8 cellular contexts compared by ENCODE assay signal in genomic region chr2:206442854-206443734, GRCh38. TPM values are rescaled to one million over a fixed set of nuclear protein-coding genes. Genes with fewer than 3 reads are reported as not detected.
DNase-seq lines count a peak whose midpoint lies in the region; ATAC-seq and TF ChIP-seq lines count a peak whose summit lies in the region.

ADAM23 (plus strand) TSS chr2:206443532; CDS start chr2:206443867, 335 bp downstream.

- peak within 1 kb of the TSS; percentile 71; the same call in 1 of the 2 replicates for H3K27ac ChIP-seq in HEK293 (ENCODE audit: extremely low read depth, low read depth, low read length)
- H3K27ac ChIP-seq in mesodermal cell (ENCODE audit: low read depth, low read length, severe bottlenecking) = no peak within 1 kb of the TSS

- WGBS in mesodermal cell (ENCODE audit: insufficient coverage in 2 of 2), 2 experiments = 0 to 1% methylated on average over 30 to 49 of the region's 81 CpGs

- no peaks in the 10 kb centered on the region for H3K4me1 ChIP-seq in HEK293 (ENCODE audit: control insufficient read depth, insufficient read depth, low read length)
- no peaks in the 10 kb centered on the region for H3K4me1 ChIP-seq in mesodermal cell (ENCODE audit: control insufficient read depth, insufficient read depth, low read length, poor library complexity, severe bottlenecking)

- H3K4me1 Mint-ChIP-seq in activated CD8-positive, alpha-beta T cell treated with anti-CD3 and anti-CD28 coated beads, Interleukin-2, amount 10 ng/mL, durations not matched to agents 7 days and 5 days (ENCODE audit: low read depth) = peaks cover 10% of the 10 kb centered on the region

- peaks cover 59% of the 10 kb centered on the region for H3K27me3 Mint-ChIP-seq in activated CD8-positive, alpha-beta T cell treated with anti-CD3 and anti-CD28 coated beads, Interleukin-2, amount 10 ng/mL, durations not matched to agents 7 days and 5 days (ENCODE audit: low read depth)

- H3K36me3 Mint-ChIP-seq in activated CD8-positive, alpha-beta T cell treated with anti-CD3 and anti-CD28 coated beads, Interleukin-2, amount 10 ng/mL, durations not matched to agents 7 days and 5 days (ENCODE audit: low read depth) = no peaks in the 10 kb centered on the region

- H3K9me3 ChIP-seq in HEK293 (ENCODE audit: control insufficient read depth, insufficient read depth, low read depth, low read length) = no peaks in the 10 kb centered on the region
- no peaks in the 10 kb centered on the region for H3K9me3 ChIP-seq in mesodermal cell (ENCODE audit: control insufficient read depth, low read length)

- H3K27ac Mint-ChIP-seq in activated CD8-positive, alpha-beta T cell treated with anti-CD3 and anti-CD28 coated beads, Interleukin-2, amount 10 ng/mL, durations not matched to agents 7 days and 5 days = peak within 1 kb of the TSS; percentile 10

- CTCF ChIA-PET in HEK293 (lab: Yijun Ruan, JAX) = interaction anchor here (0.7 to 0.8 kb wide), 2 partner anchors 51 to 348 kb away, joined by 3 read pairs; no protein-coding TSS in a partner anchor
- CTCF ChIA-PET in activated CD8-positive, alpha-beta T cell treated with anti-CD3 and anti-CD28 coated beads, Interleukin-2, amount 10 ng/mL, durations not matched to agents 7 days and 5 days (lab: Charles Lee) = no interaction called here

- ATAC-seq in activated CD8-positive, alpha-beta T cell treated with anti-CD3 and anti-CD28 coated beads, Interleukin-2, amount 10 ng/mL, durations not matched to agents 7 days and 5 days = peak; percentile 82

- peak; percentile 86 for DNase-seq in GM03348 (ENCODE audit: low spot score)
- peak; percentile 78 for DNase-seq in NCI-H2171 treated with DMSO at 0.1 percent for 48 hours (lab: John Stamatoyannopoulos, UW)
- DNase-seq in activated CD8-positive, alpha-beta T cell treated with anti-CD3 and anti-CD28 coated beads, Interleukin-2, amount 10 ng/mL, durations not matched to agents 7 days and 5 days = peak; percentile 40
- peak; percentile 65 for DNase-seq in stimulated activated CD8-positive, alpha-beta memory T cell treated with anti-CD3 and anti-CD28 coated beads, Interleukin-4, amount 100 ng/mL, for 48 hours
- no peak for DNase-seq in HK-2 (ENCODE audit: unreplicated experiment)

- no peaks in the 10 kb centered on the region for H3K9me3 Mint-ChIP-seq in activated CD8-positive, alpha-beta T cell treated with anti-CD3 and anti-CD28 coated beads, Interleukin-2, amount 10 ng/mL, durations not matched to agents 7 days and 5 days (ENCODE audit: insufficient read depth)

- H3K36me3 ChIP-seq in HEK293 (ENCODE audit: control insufficient read depth in 2 of 2, insufficient read depth in 1 of 2, low read length in 2 of 2) (no peaks in the 10 kb centered on the region), mesodermal cell (ENCODE audit: control insufficient read depth, insufficient read depth, low read length) (peaks cover 1% of the 10 kb centered on the region)

- H3K4me3 ChIP-seq in HEK293 (ENCODE audit: low read depth, low read length) (peak within 1 kb of the TSS; percentile 68), mesodermal cell (ENCODE audit: extremely low read depth, insufficient read depth, low read length, poor library complexity, severe bottlenecking) (peak within 1 kb of the TSS; percentile 62)

- H3K4me3 Mint-ChIP-seq in activated CD8-positive, alpha-beta T cell treated with anti-CD3 and anti-CD28 coated beads, Interleukin-2, amount 10 ng/mL, durations not matched to agents 7 days and 5 days = peak within 1 kb of the TSS; percentile 65

- POLR2A ChIA-PET in HEK293 (lab: Yijun Ruan, JAX) = no interaction called here
- POLR2A ChIA-PET in activated CD8-positive, alpha-beta T cell treated with anti-CD3 and anti-CD28 coated beads, Interleukin-2, amount 10 ng/mL, durations not matched to agents 7 days and 5 days (lab: Charles Lee) = no interaction called here

- peak; percentile 67; the same call in 1 of the 2 replicates for TF ChIP-seq CTCF in HEK293 (tag by site-specific recombination; IDR thresholded peaks at IDR 0.05)

- in situ Hi-C loops in endometrial microvascular endothelial cells (cut with HindIII; ENCODE audit: inconsistent ontology term, low pct_unique_long_range_greater_than_20kb, low sequenced_read_pairs) = no loop called here

TF ChIP-seq in HEK293, 187 proteins besides CTCF, POLR2A, EP300 and RAD21 (continues in another document):
- TF ChIP-seq ZNF501 (tag by site-specific recombination; IDR thresholded peaks at IDR 0.05) (0 out of 2 replicates have a peak, but pooled peaks have one; percentile 31), ZNF335 (tag by site-specific recombination; conservative IDR thresholded peaks at IDR 0.05) (peak; percentile 21; the same call in 1 of the 2 replicates), SP3 (tag by site-specific recombination; IDR thresholded peaks at IDR 0.05) (0 out of 2 replicates have a peak, but pooled peaks have one; percentile 11), SALL2 (tag by site-specific recombination; IDR thresholded peaks at IDR 0.05; ENCODE audit: borderline replicate concordance) (no peak), ZNF211 (tag by site-specific recombination; IDR thresholded peaks at IDR 0.05; ENCODE audit: low read depth) (no peak), ZNF341 (tag by site-specific recombination; IDR thresholded peaks at IDR 0.05; ENCODE audit: low read depth) (peak; percentile 97), SCRT2 (tag by site-specific recombination; IDR thresholded peaks at IDR 0.05) (peak; percentile 44; the same call in 1 of the 2 replicates), PRDM1 (tag by site-specific recombination; IDR thresholded peaks at IDR 0.05) (no peak), ZBTB26 (tag by site-specific recombination; optimal IDR thresholded peaks at IDR 0.05) (peak; percentile 38), ZNF600 (tag by site-specific recombination; IDR thresholded peaks at IDR 0.05) (peak; percentile 56), ZNF791 (tag by site-specific recombination; IDR thresholded peaks at IDR 0.05) (no peak), ZNF184 (tag by site-specific recombination; IDR thresholded peaks at IDR 0.05) (no peak), ZNF530 (tag by site-specific recombination; IDR thresholded peaks at IDR 0.05; ENCODE audit: low read depth) (no peak), ZNF433 (tag by site-specific recombination; IDR thresholded peaks at IDR 0.05; ENCODE audit: low read depth) (no peak), ZNF426 (tag by site-specific recombination; IDR thresholded peaks at IDR 0.05) (no peak), ZBTB17 (tag by site-specific recombination; IDR thresholded peaks at IDR 0.05) (peak; percentile 58; the same call in 1 of the 2 replicates), ZSCAN30 (tag by site-specific recombination; IDR thresholded peaks at IDR 0.05) (no peak), GLIS2 (tag by site-specific recombination; IDR thresholded peaks at IDR 0.05) (peak; percentile 68), ZNF112 (tag by site-specific recombination; IDR thresholded peaks at IDR 0.05) (no peak), ZNF664 (tag by site-specific recombination; IDR thresholded peaks at IDR 0.05) (no peak)
- TF ChIP-seq, protein P1, sequence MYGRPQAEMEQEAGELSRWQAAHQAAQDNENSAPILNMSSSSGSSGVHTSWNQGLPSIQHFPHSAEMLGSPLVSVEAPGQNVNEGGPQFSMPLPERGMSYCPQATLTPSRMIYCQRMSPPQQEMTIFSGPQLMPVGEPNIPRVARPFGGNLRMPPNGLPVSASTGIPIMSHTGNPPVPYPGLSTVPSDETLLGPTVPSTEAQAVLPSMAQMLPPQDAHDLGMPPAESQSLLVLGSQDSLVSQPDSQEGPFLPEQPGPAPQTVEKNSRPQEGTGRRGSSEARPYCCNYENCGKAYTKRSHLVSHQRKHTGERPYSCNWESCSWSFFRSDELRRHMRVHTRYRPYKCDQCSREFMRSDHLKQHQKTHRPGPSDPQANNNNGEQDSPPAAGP (tag by site-specific recombination; IDR thresholded peaks at IDR 0.05) = no peak
- TF ChIP-seq, protein P2, sequence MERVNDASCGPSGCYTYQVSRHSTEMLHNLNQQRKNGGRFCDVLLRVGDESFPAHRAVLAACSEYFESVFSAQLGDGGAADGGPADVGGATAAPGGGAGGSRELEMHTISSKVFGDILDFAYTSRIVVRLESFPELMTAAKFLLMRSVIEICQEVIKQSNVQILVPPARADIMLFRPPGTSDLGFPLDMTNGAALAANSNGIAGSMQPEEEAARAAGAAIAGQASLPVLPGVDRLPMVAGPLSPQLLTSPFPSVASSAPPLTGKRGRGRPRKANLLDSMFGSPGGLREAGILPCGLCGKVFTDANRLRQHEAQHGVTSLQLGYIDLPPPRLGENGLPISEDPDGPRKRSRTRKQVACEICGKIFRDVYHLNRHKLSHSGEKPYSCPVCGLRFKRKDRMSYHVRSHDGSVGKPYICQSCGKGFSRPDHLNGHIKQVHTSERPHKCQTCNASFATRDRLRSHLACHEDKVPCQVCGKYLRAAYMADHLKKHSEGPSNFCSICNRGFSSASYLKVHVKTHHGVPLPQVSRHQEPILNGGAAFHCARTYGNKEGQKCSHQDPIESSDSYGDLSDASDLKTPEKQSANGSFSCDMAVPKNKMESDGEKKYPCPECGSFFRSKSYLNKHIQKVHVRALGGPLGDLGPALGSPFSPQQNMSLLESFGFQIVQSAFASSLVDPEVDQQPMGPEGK (tag by site-specific recombination; IDR thresholded peaks at IDR 0.05) = peak; percentile 67

RNA-seq across cellular contexts. Expression of gene ADAM23, which starts in this region (rescaled TPM):
- total RNA-seq in activated CD8-positive, alpha-beta T cell treated with anti-CD3 and anti-CD28 coated beads, Interleukin-2, amount 10 ng/mL, durations not matched to agents 7 days and 5 days = not detected
- 28.5 TPM for total RNA-seq in endometrial microvascular endothelial cells (ENCODE audit: inconsistent ontology term)
- polyA plus RNA-seq in mesodermal cell (2013, experiment 1 of 2) = 15.1 TPM
- 12.5 TPM for polyA plus RNA-seq in mesodermal cell (2013, experiment 2 of 2)

Comparison
In these comparisons a context has a peak if more than half of its experiments do, and no peak if none do; other contexts are left out.
1. RNA of gene ADAM23 (total RNA-seq): 28.5 TPM in endometrial microvascular endothelial cells (single experiment); not detected in activated CD8-positive, alpha-beta T cell treated with anti-CD3 and anti-CD28 coated beads, Interleukin-2, amount 10 ng/mL, durations not matched to agents 7 days and 5 days; every median in the first group is over 10 times any median in the second.
2. Peak in DNase-seq and ATAC-seq in activated CD8-positive, alpha-beta T cell treated with anti-CD3 and anti-CD28 coated beads, Interleukin-2, amount 10 ng/mL, durations not matched to agents 7 days and 5 days; RNA of the gene not detected or under 1 TPM.